Comparison of ENCODE assay signal across 14 cellular contexts in genomic region chr2:203934006-203934632, GRCh38. TPM values are rescaled to one million over a fixed set of nuclear protein-coding genes. Genes with fewer than 3 reads are reported as not detected.
DNase-seq lines count a peak whose midpoint lies in the region; ATAC-seq and TF ChIP-seq lines count a peak whose summit lies in the region.
"Had no signal": no experiment of that assay in that cellular context is flagged by ENCODE, and none has a peak within 500 bp of the region (broad histone marks: within the 10 kb centered on the region; RNA-seq: fewer than 3 reads in every experiment).

No MANE protein-coding gene starts in this region.

- TF ChIP-seq POLR2A in spleen (IDR thresholded peaks at IDR 0.05) (no peak), thyroid gland (IDR thresholded peaks at IDR 0.05) (no peak)

- H3K36me3 ChIP-seq in spleen (no peaks in the 10 kb centered on the region), thyroid gland (no peaks in the 10 kb centered on the region)

- peak overlapping the region in 6 of 8 donors; percentile 15 to 72 (median 50) for H3K27ac ChIP-seq in spleen
- H3K27ac ChIP-seq in thyroid gland = no peak overlapping the region

- H3K4me3 Mint-ChIP-seq in T-helper 2 cell treated with Interferon-gamma antibody and Interleukin-4, amounts not matched to agents 5 μg/mL and 100 μg/mL, for 36 hours = peak overlapping the region; percentile 55
- H3K4me3 Mint-ChIP-seq: endodermal cell had no signal

- no peaks in the 10 kb centered on the region for H3K9me3 ChIP-seq in spleen
- H3K9me3 ChIP-seq in thyroid gland = no peaks in the 10 kb centered on the region

- peaks cover 0 to 28% (median 2%) of the 10 kb centered on the region in 6 donors for H3K4me1 ChIP-seq in spleen
- no peaks in the 10 kb centered on the region for H3K4me1 ChIP-seq in thyroid gland

- ATAC-seq in activated naive CD4-positive, alpha-beta T cell treated with anti-CD3 and anti-CD28 coated beads, Interleukin-2, amount 50 U/mL, for 72 hours = peak; percentile 54 to 69

- WGBS in spleen, 5 donors = 53 to 67% (median 59%) methylated on average over 6 of the region's 6 CpGs
- 65 to 77% methylated on average over 6 of the region's 6 CpGs for WGBS in thyroid gland, 2 donors

- no peak for TF ChIP-seq CTCF in spleen (IDR thresholded peaks at IDR 0.05 in 8 of 11, conservative IDR thresholded peaks at IDR 0.05 in 3 of 11)
- TF ChIP-seq CTCF in thyroid gland (IDR thresholded peaks at IDR 0.05) = no peak

- no peaks in the 10 kb centered on the region for H3K9me3 Mint-ChIP-seq in T-helper 2 cell treated with Interferon-gamma antibody and Interleukin-4, amounts not matched to agents 5 μg/mL and 100 μg/mL, for 36 hours
- peaks cover 12 to 17% of the 10 kb centered on the region in 2 donors for H3K9me3 Mint-ChIP-seq in activated naive CD4-positive, alpha-beta T cell treated with anti-CD3 and anti-CD28 coated beads, Interleukin-2, amount 50 U/mL, for 72 hours
- H3K9me3 Mint-ChIP-seq: endodermal cell had no signal

- intact Hi-C loops in spleen (cut with DNase I; ENCODE audit: low total_unique reads) (no loop called here), thyroid gland (cut with DNase I) (no loop called here)

- H3K4me3 ChIP-seq in spleen (no peak overlapping the region), thyroid gland (replicated peaks in 1 of 3) (no peak overlapping the region)

- peaks cover 41% of the 10 kb centered on the region for H3K4me1 Mint-ChIP-seq in T-helper 2 cell treated with Interferon-gamma antibody and Interleukin-4, amounts not matched to agents 5 μg/mL and 100 μg/mL, for 36 hours (ENCODE audit: low read depth)

- DNase-seq in CD1c-positive myeloid dendritic cell (ENCODE audit: extremely low spot score) = peak; percentile 7
- peak; percentile 72 for DNase-seq in T-helper 2 cell treated with Interferon-gamma antibody and Interleukin-4, amounts not matched to agents 5 μg/mL and 100 μg/mL, for 36 hours (ENCODE audit: low spot score)
- DNase-seq in activated naive CD4-positive, alpha-beta T cell treated with anti-CD3 and anti-CD28 coated beads, Interleukin-2, amount 50 U/mL, for 72 hours (ENCODE audit: low spot score in 2 of 2) = peak in 1 of 2 donors; percentile 54
- DNase-seq in spleen = no peak
- DNase-seq in amniotic stem cell (lab: John Stamatoyannopoulos, UW) = no peak
- no peak for DNase-seq in NCI-H2227 treated with DMSO at 0.1 percent for 48 hours (lab: John Stamatoyannopoulos, UW)
- no peak for DNase-seq in thyroid gland
- DNase-seq in activated gamma-delta T cell (lab: John Stamatoyannopoulos, UW) = no peak
- DNase-seq: amygdala, endodermal cell, glutamatergic neuron, T1000, trophoblast cell had no signal

- H3K27me3 ChIP-seq in spleen (replicated peaks in 1 of 7) = no peaks in the 10 kb centered on the region
- no peaks in the 10 kb centered on the region for H3K27me3 ChIP-seq in thyroid gland

- peaks cover 21% of the 10 kb centered on the region for H3K36me3 Mint-ChIP-seq in T-helper 2 cell treated with Interferon-gamma antibody and Interleukin-4, amounts not matched to agents 5 μg/mL and 100 μg/mL, for 36 hours (ENCODE audit: low read depth)
- peaks cover 51 to 62% of the 10 kb centered on the region in 2 donors for H3K36me3 Mint-ChIP-seq in activated naive CD4-positive, alpha-beta T cell treated with anti-CD3 and anti-CD28 coated beads, Interleukin-2, amount 50 U/mL, for 72 hours

- H3K27ac Mint-ChIP-seq in T-helper 2 cell treated with Interferon-gamma antibody and Interleukin-4, amounts not matched to agents 5 μg/mL and 100 μg/mL, for 36 hours = peak overlapping the region; percentile 91
- H3K27ac Mint-ChIP-seq in activated naive CD4-positive, alpha-beta T cell treated with anti-CD3 and anti-CD28 coated beads, Interleukin-2, amount 50 U/mL, for 72 hours = peak overlapping the region; percentile 87 to 98
- H3K27ac Mint-ChIP-seq: endodermal cell had no signal

- H3K27me3 Mint-ChIP-seq in T-helper 2 cell treated with Interferon-gamma antibody and Interleukin-4, amounts not matched to agents 5 μg/mL and 100 μg/mL, for 36 hours (ENCODE audit: low read depth) = no peaks in the 10 kb centered on the region

RNA-seq across cellular contexts. Expression of gene ICOS, which starts 2.4 kb away (rescaled TPM):
- 100 to 1,000 TPM in 1 of 2 donors, 10 to 100 TPM in 1; 54.4 to 117 TPM for total RNA-seq in activated naive CD4-positive, alpha-beta T cell treated with anti-CD3 and anti-CD28 coated beads, Interleukin-2, amount 50 U/mL, for 72 hours
- 1 to 10 TPM; 2.4 to 5.0 (median 3.7) TPM for total RNA-seq in spleen
- polyA plus RNA-seq in spleen = 1 to 10 TPM; 1.2 to 3.5 (median 1.6) TPM
- total RNA-seq in thyroid gland = 1 to 10 TPM in 2 of 4 donors, under 1 TPM in 1, not detected in 1; 0.59 to 1.2 (median 1.0) TPM
- total RNA-seq: endodermal cell had no signal
- polyA plus RNA-seq: AG04450 had no signal

Comparison
In these comparisons a context has a peak if more than half of its experiments do, and no peak if none do; other contexts are left out.
1. DNase-seq: peak in CD1c-positive myeloid dendritic cell (single experiment) and T-helper 2 cell treated with Interferon-gamma antibody and Interleukin-4, amounts not matched to agents 5 μg/mL and 100 μg/mL, for 36 hours (single experiment); none in spleen (single experiment), amniotic stem cell (single experiment), NCI-H2227 treated with DMSO at 0.1 percent for 48 hours (single experiment), thyroid gland (0 of 2) and activated gamma-delta T cell (single experiment).
2. H3K27ac ChIP-seq: peak in spleen (6 of 8); none in thyroid gland (0 of 3).
3. RNA of gene ICOS, which starts 2.4 kb away (total RNA-seq): 54.4 to 117 TPM in activated naive CD4-positive, alpha-beta T cell treated with anti-CD3 and anti-CD28 coated beads, Interleukin-2, amount 50 U/mL, for 72 hours; 2.4 to 5.0 TPM in spleen and 0.59 to 1.2 TPM in thyroid gland; every median in the first group is over 4 times any median in the second.